In the genomic region with DNA sequence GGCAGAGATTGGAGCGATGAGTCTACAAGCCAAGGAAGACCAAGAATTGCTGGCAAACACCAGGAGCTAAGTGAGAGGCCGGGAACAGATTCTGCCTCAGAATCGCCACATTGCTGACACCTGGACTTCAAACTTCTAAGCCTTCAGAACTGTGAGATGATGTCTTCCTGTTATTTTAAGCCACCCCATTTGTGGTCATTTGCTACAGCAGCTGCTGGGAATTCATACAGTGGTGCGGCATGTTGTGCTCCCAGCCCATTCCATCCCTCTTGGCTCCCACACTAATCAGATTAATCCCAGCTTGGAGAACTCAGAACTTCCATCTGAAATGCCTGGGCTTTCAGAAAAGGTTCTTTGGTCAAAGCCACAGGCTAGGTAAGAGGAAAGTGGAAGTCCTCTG, we compare ENCODE assay signal across 35 cellular contexts. TPM values are rescaled to one million over a fixed set of nuclear protein-coding genes. Genes with fewer than 3 reads are reported as not detected.
"Had no signal": no experiment of that assay in that cellular context is flagged by ENCODE, and none has a peak within 500 bp of the region (broad histone marks: within the 10 kb centered on the region; RNA-seq: fewer than 3 reads in every experiment).

No MANE protein-coding gene starts in this region.

- ATAC-seq: activated CD4-positive, CD25-positive, alpha-beta regulatory T cell treated with anti-CD3 and anti-CD28 coated beads, Interleukin-2, amount 50 U/mL, for 24 hours; activated naive CD4-positive, alpha-beta T cell treated with anti-CD3 and anti-CD28 coated beads, Interleukin-2, amount 50 U/mL, for 72 hours; activated T-cell treated with anti-CD3 and anti-CD28 coated beads, Interleukin-2, amount 50 U/mL, for 72 hours; gastroesophageal sphincter; T-helper 17 cell had no signal

- H3K4me3 ChIP-seq: ascending aorta, breast epithelium, cardiac muscle cell, colonic mucosa, esophagus squamous epithelium, gastroesophageal sphincter had no signal

- H3K9me3 ChIP-seq: ascending aorta, breast epithelium, colonic mucosa, esophagus squamous epithelium, gastroesophageal sphincter had no signal

- H3K36me3 ChIP-seq: breast epithelium, colonic mucosa had no signal

- H3K4me1 ChIP-seq: breast epithelium, colonic mucosa had no signal

- H3K27me3 ChIP-seq: ascending aorta, breast epithelium, cardiac muscle cell, colonic mucosa, esophagus squamous epithelium, gastroesophageal sphincter had no signal

- H3K27ac ChIP-seq: ascending aorta, breast epithelium, cardiac muscle cell, colonic mucosa, epithelial cell of prostate, esophagus squamous epithelium, gastroesophageal sphincter, WERI-Rb-1 had no signal

- DNase-seq: activated B cell treated with CpG ODN at 0.5 μM for 24 hours; activated CD4-positive, alpha-beta memory T cell treated with anti-CD3 and anti-CD28 coated beads for 36 hours; activated CD4-positive, alpha-beta T cell treated with anti-CD3 and anti-CD28 coated beads for 48 hours; activated CD4-positive, alpha-beta T cell treated with anti-CD3 and anti-CD28 coated beads, Interleukin-2, amount 50 U/mL, for 1 hour; activated CD8-positive, alpha-beta memory T cell treated with anti-CD3 and anti-CD28 coated beads, Interleukin-2, amount 50 U/mL, for 48 hours; activated gamma-delta T cell; activated naive CD4-positive, alpha-beta T cell; activated naive CD4-positive, alpha-beta T cell treated with anti-CD3 and anti-CD28 coated beads, Interleukin-2, amount 10 ng/mL, durations not matched to agents 7 days and 5 days; activated naive CD8-positive, alpha-beta T cell treated with anti-CD3 and anti-CD28 coated beads, Interleukin-2, amount 10 ng/mL, durations not matched to agents 7 days and 5 days; activated T-cell treated with anti-CD3 and anti-CD28 coated beads for 4 hours; activated T-cell treated with anti-CD3 and anti-CD28 coated beads, Interleukin-2, amount 50 U/mL, for 24 hours; activated T-cell treated with anti-CD3 and anti-CD28 coated beads, Interleukin-2, amount 50 U/mL, for 72 hours; central memory CD4-positive, alpha-beta T cell; cerebellar nuclear complex; colonic mucosa; effector CD8-positive, alpha-beta T cell; esophagus squamous epithelium; foreskin melanocyte; head of caudate nucleus; T-helper 1 cell; T-helper 17 cell; T1000; WERI-Rb-1 had no signal

RNA-seq across cellular contexts. Expression of a gene that starts 58.0 kb away (rescaled TPM):
- total RNA-seq: activated B cell treated with CpG ODN at 0.5 μM for 24 hours; activated CD4-positive, alpha-beta memory T cell treated with anti-CD3 and anti-CD28 coated beads for 36 hours; activated naive CD4-positive, alpha-beta T cell treated with anti-CD3 and anti-CD28 coated beads, Interleukin-2, amount 50 U/mL, for 72 hours; activated naive CD8-positive, alpha-beta T cell treated with anti-CD3 and anti-CD28 coated beads, Interleukin-2, amount 10 ng/mL, durations not matched to agents 7 days and 5 days; activated T-cell treated with anti-CD3 and anti-CD28 coated beads, Interleukin-2, amount 50 U/mL, for 72 hours; ascending aorta; breast epithelium; cardiac muscle cell; colonic mucosa; dermis microvascular lymphatic vessel endothelial cell; endothelial cell of umbilical vein; esophagus squamous epithelium; fibroblast of lung; fibroblast of villous mesenchyme; gastroesophageal sphincter; T-helper 17 cell had no signal
- polyA plus RNA-seq: cardiac muscle cell, endothelial cell of umbilical vein, esophagus, fibroblast of lung had no signal
